ENCODE assay signal across 27 cellular contexts in genomic region chr13:101139076-101139475, GRCh38.
DNase-seq lines count a peak whose midpoint lies in the region; ATAC-seq and TF ChIP-seq lines count a peak whose summit lies in the region.
"Had no signal": no experiment of that assay in that cellular context is flagged by ENCODE, and none has a peak within 500 bp of the region (broad histone marks: within the 10 kb centered on the region; RNA-seq: fewer than 3 reads in every experiment).

No MANE protein-coding gene starts in this region.

- H3K4me3 Mint-ChIP-seq in activated CD4-positive, alpha-beta T cell treated with anti-CD3 and anti-CD28 coated beads for 36 hours: no peak overlapping the region
- H3K4me3 Mint-ChIP-seq: activated CD4-positive, alpha-beta T cell treated with anti-CD3 and anti-CD28 coated beads, Interleukin-2, amount 10 ng/mL, durations not matched to agents 7 days and 5 days; activated naive CD8-positive, alpha-beta T cell; activated T-helper 17 cell treated with anti-CD3 and anti-CD28 coated beads, Interleukin-2, amount 50 U/mL, for 72 hours; B cell; IgD-negative memory B cell; natural killer cell treated with Interleukin-12 subunit alpha and Interleukin-12 subunit beta and Interleukin-15 and Interleukin-18, amount 100 ng/mL, for 72 hours; T-helper 17 cell had no signal

- H3K36me3 Mint-ChIP-seq in activated CD4-positive, alpha-beta T cell treated with anti-CD3 and anti-CD28 coated beads for 36 hours (ENCODE audit: low read depth): no peaks in the 10 kb centered on the region
- H3K36me3 Mint-ChIP-seq: activated naive CD8-positive, alpha-beta T cell; IgD-negative memory B cell; natural killer cell treated with Interleukin-12 subunit alpha and Interleukin-12 subunit beta and Interleukin-15 and Interleukin-18, amount 100 ng/mL, for 72 hours had no signal

- CTCF ChIA-PET in activated CD4-positive, alpha-beta T cell treated with anti-CD3 and anti-CD28 coated beads for 36 hours (lab: Charles Lee): no interaction called here

- POLR2A ChIA-PET in activated CD4-positive, alpha-beta T cell treated with anti-CD3 and anti-CD28 coated beads for 36 hours (lab: Charles Lee): no interaction called here

- no peak for TF ChIP-seq CTCF in epithelial cell of proximal tubule (conservative IDR thresholded peaks at IDR 0.05; ENCODE audit: low read depth, low read length)
- no peak for TF ChIP-seq CTCF in GM20000 (IDR thresholded peaks at IDR 0.05; ENCODE audit: extremely low read depth, missing control alignments)

- H3K4me3 ChIP-seq in epithelial cell of proximal tubule (ENCODE audit: low read depth, low read length): no peak overlapping the region
- H3K4me3 ChIP-seq: GM12878, left ventricle myocardium inferior, pancreas, upper lobe of left lung had no signal

- no peaks in the 10 kb centered on the region for H3K9me3 Mint-ChIP-seq in activated CD4-positive, alpha-beta T cell treated with anti-CD3 and anti-CD28 coated beads for 36 hours (ENCODE audit: low read depth)
- H3K9me3 Mint-ChIP-seq: activated CD4-positive, alpha-beta T cell treated with anti-CD3 and anti-CD28 coated beads, Interleukin-2, amount 10 ng/mL, durations not matched to agents 7 days and 5 days; activated T-helper 17 cell treated with anti-CD3 and anti-CD28 coated beads, Interleukin-2, amount 50 U/mL, for 72 hours; IgD-negative memory B cell; natural killer cell treated with Interleukin-12 subunit alpha and Interleukin-12 subunit beta and Interleukin-15 and Interleukin-18, amount 100 ng/mL, for 72 hours had no signal

- no peak overlapping the region for H3K27ac Mint-ChIP-seq in activated CD4-positive, alpha-beta T cell treated with anti-CD3 and anti-CD28 coated beads for 36 hours
- H3K27ac Mint-ChIP-seq: activated CD4-positive, alpha-beta T cell treated with anti-CD3 and anti-CD28 coated beads, Interleukin-2, amount 10 ng/mL, durations not matched to agents 7 days and 5 days; activated naive CD8-positive, alpha-beta T cell; activated T-helper 17 cell treated with anti-CD3 and anti-CD28 coated beads, Interleukin-2, amount 50 U/mL, for 72 hours; B cell; IgD-negative memory B cell; natural killer cell treated with Interleukin-12 subunit alpha and Interleukin-12 subunit beta and Interleukin-15 and Interleukin-18, amount 100 ng/mL, for 72 hours; T-helper 17 cell had no signal

- ATAC-seq in activated CD4-positive, alpha-beta T cell treated with anti-CD3 and anti-CD28 coated beads for 36 hours: no peak
- no peak for ATAC-seq in GM18909 (IDR thresholded peaks at IDR 0.05; ENCODE audit: poor library complexity, unreplicated experiment)
- ATAC-seq: activated T-helper 17 cell treated with anti-CD3 and anti-CD28 coated beads, Interleukin-2, amount 50 U/mL, for 72 hours; GM12878; Panc1; sciatic nerve; T-helper 17 cell had no signal

- intact Hi-C loops in activated CD4-positive, alpha-beta T cell treated with anti-CD3 and anti-CD28 coated beads for 36 hours (cut with DNase I, micrococcal nuclease): no loop called here

- H3K27me3 Mint-ChIP-seq in activated CD4-positive, alpha-beta T cell treated with anti-CD3 and anti-CD28 coated beads for 36 hours: peaks cover 27% of the 10 kb centered on the region

- DNase-seq in NCI-H1105 treated with DMSO at 0.1 percent for 48 hours (lab: John Stamatoyannopoulos, UW) (peak; percentile 16), NCI-H1105 (lab: John Stamatoyannopoulos, UW) (no peak), NCI-H2227 (lab: John Stamatoyannopoulos, UW; ENCODE audit: unreplicated experiment) (peak; percentile 60), epithelial cell of proximal tubule (ENCODE audit: low read depth) (peak; percentile 46), putamen (ENCODE audit: low spot score) (peak; percentile 16), GM20000 (ENCODE audit: low spot score) (no peak)
- DNase-seq in activated CD4-positive, alpha-beta T cell treated with anti-CD3 and anti-CD28 coated beads for 36 hours: no peak
- DNase-seq: activated CD4-positive, alpha-beta T cell treated with anti-CD3 and anti-CD28 coated beads, Interleukin-2, amount 10 ng/mL, durations not matched to agents 7 days and 5 days; DMS79 treated with DMSO at 0.1 percent for 48 hours; effector memory CD4-positive, alpha-beta T cell; left ventricle myocardium inferior; midbrain; MM.1S; NCI-H187; NCI-H446; pancreas; T-helper 17 cell; upper lobe of left lung had no signal

- H3K4me1 Mint-ChIP-seq in activated CD4-positive, alpha-beta T cell treated with anti-CD3 and anti-CD28 coated beads for 36 hours: no peaks in the 10 kb centered on the region
- H3K4me1 Mint-ChIP-seq: activated CD4-positive, alpha-beta T cell treated with anti-CD3 and anti-CD28 coated beads, Interleukin-2, amount 10 ng/mL, durations not matched to agents 7 days and 5 days; activated T-helper 17 cell treated with anti-CD3 and anti-CD28 coated beads, Interleukin-2, amount 50 U/mL, for 72 hours; B cell; IgD-negative memory B cell; T-helper 17 cell had no signal

Comparison
In these comparisons a context has a peak if more than half of its experiments do, and no peak if none do; other contexts are left out.
1. DNase-seq: peak in NCI-H1105 treated with DMSO at 0.1 percent for 48 hours (single experiment), NCI-H2227 (single experiment), epithelial cell of proximal tubule (single experiment) and putamen (single experiment); none in NCI-H1105 (single experiment), GM20000 (single experiment) and activated CD4-positive, alpha-beta T cell treated with anti-CD3 and anti-CD28 coated beads for 36 hours (single experiment).